In genomic region chr10:30782543-30783461, GRCh38 we compare ENCODE assay signal across 8 cellular contexts.
A peak's percentile ranks its signal among the peaks of the same experiment; 100 is the strongest.
DNase-seq lines count a peak whose midpoint lies in the region; ATAC-seq and TF ChIP-seq lines count a peak whose summit lies in the region.

No MANE protein-coding gene starts in this region.

- DNase-seq in DMS 273 (lab: John Stamatoyannopoulos, UW; ENCODE audit: unreplicated experiment): peak; percentile 87
- DNase-seq in NB4 (ENCODE audit: low read depth): peak; percentile 52
- no peak for DNase-seq in esophagus muscularis mucosa (ENCODE audit: extremely low spot score)
- no peak for DNase-seq in body of pancreas
- no peak for DNase-seq in T-helper 9 cell
- DNase-seq in stimulated activated CD4-positive, alpha-beta T cell treated with anti-CD3 and anti-CD28 coated beads, Interleukin-1b, Interleukin-23, amount 100 ng/mL, for 48 hours: no peak

- no peak overlapping the region for H3K9ac ChIP-seq in stomach smooth muscle (ENCODE audit: low read length in 2 of 2)

- H3K27ac ChIP-seq in esophagus muscularis mucosa (replicated peaks in 1 of 4) (peak overlapping the region; percentile 85 to 96 (median 92)), stomach smooth muscle (ENCODE audit: low read length) (peak overlapping the region; percentile 96), body of pancreas (no peak overlapping the region)

- intact Hi-C loops in esophagus muscularis mucosa (cut with DNase I): loop anchor here (2.0 to 5.0 kb wide), 2 partner anchors 709 to 988 kb away; no protein-coding TSS in a partner anchor
- intact Hi-C loops in body of pancreas (cut with DNase I): no loop called here

- no peak for TF ChIP-seq CTCF in NB4 (IDR thresholded peaks at IDR 0.05; ENCODE audit: low read depth, low read length)
- TF ChIP-seq CTCF in esophagus muscularis mucosa (IDR thresholded peaks at IDR 0.05): no peak
- TF ChIP-seq CTCF in body of pancreas (IDR thresholded peaks at IDR 0.05): no peak

- peaks cover 13 to 32% (median 25%) of the 10 kb centered on the region in 4 donors for H3K4me1 ChIP-seq in esophagus muscularis mucosa
- H3K4me1 ChIP-seq in stomach smooth muscle (ENCODE audit: control insufficient read depth, insufficient read depth, low read length): peaks cover 30% of the 10 kb centered on the region
- peaks cover 8% of the 10 kb centered on the region for H3K4me1 ChIP-seq in body of pancreas

- no peaks in the 10 kb centered on the region for H3K27me3 ChIP-seq in esophagus muscularis mucosa
- H3K27me3 ChIP-seq in stomach smooth muscle (ENCODE audit: control insufficient read depth in 1 of 2, insufficient read depth in 2 of 2, low read length in 2 of 2): no peaks in the 10 kb centered on the region
- no peaks in the 10 kb centered on the region for H3K27me3 ChIP-seq in body of pancreas

- no peak for TF ChIP-seq POLR2A in NB4 (IDR thresholded peaks at IDR 0.05; ENCODE audit: extremely low read depth, insufficient read length)
- no peak for TF ChIP-seq POLR2A in esophagus muscularis mucosa (IDR thresholded peaks at IDR 0.05; ENCODE audit: low read depth)
- TF ChIP-seq POLR2A in body of pancreas (IDR thresholded peaks at IDR 0.05): no peak

- ATAC-seq in GM21447 (IDR thresholded peaks at IDR 0.05; ENCODE audit: unreplicated experiment) (peak; percentile 75), body of pancreas (no peak)

- TF ChIP-seq EP300 in esophagus muscularis mucosa (IDR thresholded peaks at IDR 0.05): no peak

- no peaks in the 10 kb centered on the region for H3K9me3 ChIP-seq in esophagus muscularis mucosa
- H3K9me3 ChIP-seq in stomach smooth muscle (ENCODE audit: control insufficient read depth in 2 of 2, low read length in 2 of 2): no peaks in the 10 kb centered on the region
- H3K9me3 ChIP-seq in body of pancreas: no peaks in the 10 kb centered on the region

- 71% methylated on average over 15 of the region's 15 CpGs for WGBS in esophagus muscularis mucosa
- WGBS in body of pancreas, 2 donors: 48 to 52% methylated on average over 11 to 15 of the region's 15 CpGs

- no peaks in the 10 kb centered on the region for H3K36me3 ChIP-seq in esophagus muscularis mucosa
- H3K36me3 ChIP-seq in stomach smooth muscle (ENCODE audit: control insufficient read depth in 2 of 2, insufficient read depth in 2 of 2, low read length in 2 of 2): no peaks in the 10 kb centered on the region
- no peaks in the 10 kb centered on the region for H3K36me3 ChIP-seq in body of pancreas (replicated peaks in 1 of 2; ENCODE audit: insufficient read depth in 1 of 2, low read depth in 2 of 2)

- H3K4me3 ChIP-seq in NB4 (ENCODE audit: low read depth, low read length): no peak overlapping the region
- H3K4me3 ChIP-seq in esophagus muscularis mucosa: no peak overlapping the region
- H3K4me3 ChIP-seq in stomach smooth muscle (ENCODE audit: low read length in 2 of 2): peak overlapping the region in 1 of 2 donors; percentile 15
- H3K4me3 ChIP-seq in body of pancreas: no peak overlapping the region

Comparison
In these comparisons a context has a peak if more than half of its experiments do, and no peak if none do; other contexts are left out.
1. DNase-seq: peak in DMS 273 (single experiment) and NB4 (single experiment); none in esophagus muscularis mucosa (single experiment), body of pancreas (0 of 4), T-helper 9 cell (single experiment) and stimulated activated CD4-positive, alpha-beta T cell treated with anti-CD3 and anti-CD28 coated beads, Interleukin-1b, Interleukin-23, amount 100 ng/mL, for 48 hours (single experiment).
2. H3K27ac ChIP-seq: peak in esophagus muscularis mucosa (4 of 4) and stomach smooth muscle (single experiment); none in body of pancreas (0 of 4).